In genomic region chr6:157211603-157212455, GRCh38 we compare ENCODE assay signal across 15 cellular contexts.
A peak's percentile ranks its signal among the peaks of the same experiment; 100 is the strongest.
DNase-seq lines count a peak whose midpoint lies in the region; ATAC-seq, FAIRE-seq and TF ChIP-seq lines count a peak whose summit lies in the region.
"Had no signal": no experiment of that assay in that cellular context is flagged by ENCODE, and none has a peak within 500 bp of the region (broad histone marks: within the 10 kb centered on the region; RNA-seq: fewer than 3 reads in every experiment).

No MANE protein-coding gene starts in this region.

- H3K36me3 ChIP-seq in right atrium auricular region = peaks cover 11% of the 10 kb centered on the region
- H3K36me3 ChIP-seq in H1 (ENCODE audit: control insufficient read depth in 2 of 4, insufficient read depth in 4 of 4, low read length in 3 of 4) = peaks cover 0 to 10% (median 1%) of the 10 kb centered on the region in 4 experiments; a peak in 5 of 8 replicates
- peaks cover 9 to 32% of the 10 kb centered on the region in 2 donors for H3K36me3 ChIP-seq in neuronal stem cell (replicated peaks in 1 of 2; ENCODE audit: control insufficient read depth in 2 of 2, insufficient read depth in 2 of 2, low read length in 2 of 2)
- no peaks in the 10 kb centered on the region for H3K36me3 ChIP-seq in PC-9 (ENCODE audit: low read depth)

- H4K91ac ChIP-seq in H1 (replicated peaks; ENCODE audit: insufficient read length, low read length) = no peak overlapping the region
- H4K91ac ChIP-seq in neuronal stem cell (ENCODE audit: low read depth, low read length, poor library complexity) = no peak overlapping the region

- H3K4me2 ChIP-seq in H1 (ENCODE audit: insufficient read depth in 1 of 2, low read depth in 2 of 2, low read length in 2 of 2) = no peak overlapping the region
- no peak overlapping the region for H3K4me2 ChIP-seq in neuronal stem cell (ENCODE audit: insufficient read depth, low read length, poor library complexity, severe bottlenecking)
- no peak overlapping the region for H3K4me2 ChIP-seq in PC-9
- H3K4me2 ChIP-seq: A549 had no signal

- H3K23ac ChIP-seq in H1 (ENCODE audit: insufficient read length) (no peak overlapping the region), neuronal stem cell (ENCODE audit: low read depth, low read length, poor library complexity) (peak overlapping the region; percentile 48)

- peaks cover 6% of the 10 kb centered on the region for H3K36me3 Mint-ChIP-seq in activated CD8-positive, alpha-beta T cell treated with anti-CD3 and anti-CD28 coated beads, Interleukin-2, amount 10 ng/mL, durations not matched to agents 7 days and 5 days (ENCODE audit: low read depth)
- H3K36me3 Mint-ChIP-seq in activated CD8-positive, alpha-beta memory T cell treated with anti-CD3 and anti-CD28 coated beads, Interleukin-2, amount 10 ng/mL, durations not matched to agents 7 days and 5 days = no peaks in the 10 kb centered on the region

- H2BK120ac ChIP-seq in H1 (replicated peaks; ENCODE audit: low read depth, low read length) (no peak overlapping the region), neuronal stem cell (ENCODE audit: low read depth, low read length) (no peak overlapping the region)

- H3K4me3 ChIP-seq in right atrium auricular region = no peak overlapping the region
- no peak overlapping the region for H3K4me3 ChIP-seq in H1 (ENCODE audit: extremely low read depth in 1 of 4, insufficient read depth in 2 of 4, low read depth in 3 of 4, low read length in 4 of 4)
- H3K4me3 ChIP-seq in neuronal stem cell (ENCODE audit: low read length in 2 of 2) = no peak overlapping the region
- H3K4me3 ChIP-seq in PC-9 = no peak overlapping the region
- H3K4me3 ChIP-seq: A549 had no signal

- H3K14ac ChIP-seq in H1 (ENCODE audit: insufficient read length) = no peak overlapping the region
- no peak overlapping the region for H3K14ac ChIP-seq in neuronal stem cell (ENCODE audit: low read length)

- H2AK5ac ChIP-seq in H1 (ENCODE audit: low read depth, low read length) (no peak overlapping the region), neuronal stem cell (ENCODE audit: low read depth, low read length) (no peak overlapping the region)

- H4K20me1 ChIP-seq in H1 (replicated peaks in 1 of 2; ENCODE audit: control insufficient read depth in 1 of 2, insufficient read depth in 2 of 2, low read length in 2 of 2) (peaks cover 0 to 2% of the 10 kb centered on the region in 2 experiments), PC-9 (ENCODE audit: insufficient read depth) (no peaks in the 10 kb centered on the region)

- H3K4ac ChIP-seq in H1 (replicated peaks; ENCODE audit: insufficient read length, low read depth, low read length) (no peak overlapping the region), neuronal stem cell (ENCODE audit: low read length) (no peak overlapping the region)

- no peak overlapping the region for H3K18ac ChIP-seq in H1 (ENCODE audit: extremely low read depth, low read length)
- peak overlapping the region; percentile 65 for H3K18ac ChIP-seq in neuronal stem cell (ENCODE audit: low read length)

- H3K4me3 Mint-ChIP-seq in activated CD8-positive, alpha-beta T cell treated with anti-CD3 and anti-CD28 coated beads, Interleukin-2, amount 10 ng/mL, durations not matched to agents 7 days and 5 days = no peak overlapping the region
- no peak overlapping the region for H3K4me3 Mint-ChIP-seq in activated CD8-positive, alpha-beta memory T cell treated with anti-CD3 and anti-CD28 coated beads, Interleukin-2, amount 10 ng/mL, durations not matched to agents 7 days and 5 days

- H2BK5ac ChIP-seq in H1 (ENCODE audit: low read depth, low read length) = no peak overlapping the region
- no peak overlapping the region for H2BK5ac ChIP-seq in neuronal stem cell (ENCODE audit: low read length)

- H3K27ac ChIP-seq in right atrium auricular region (no peak overlapping the region), H1 (ENCODE audit: low read depth, low read length) (no peak overlapping the region), neuronal stem cell (replicated peaks; ENCODE audit: low read length) (no peak overlapping the region), PC-9 (no peak overlapping the region)
- H3K27ac ChIP-seq: A549 had no signal

- no peaks in the 10 kb centered on the region for H3K4me1 Mint-ChIP-seq in activated CD8-positive, alpha-beta T cell treated with anti-CD3 and anti-CD28 coated beads, Interleukin-2, amount 10 ng/mL, durations not matched to agents 7 days and 5 days (ENCODE audit: low read depth)
- H3K4me1 Mint-ChIP-seq in activated CD8-positive, alpha-beta memory T cell treated with anti-CD3 and anti-CD28 coated beads, Interleukin-2, amount 10 ng/mL, durations not matched to agents 7 days and 5 days = peaks cover 3% of the 10 kb centered on the region

- TF ChIP-seq POLR2A in H1 (IDR thresholded peaks at IDR 0.05; ENCODE audit: control extremely low read depth in 1 of 2, low read depth in 2 of 2, low read length in 2 of 2) = no peak

- CTCF ChIA-PET in H1 (lab: Charles Lee; ENCODE audit: partially characterized antibody) = interaction anchor here (1.1 kb wide), 1 partner anchor 9 kb away, joined by 3 read pairs; no protein-coding TSS in a partner anchor
- CTCF ChIA-PET in activated CD8-positive, alpha-beta T cell treated with anti-CD3 and anti-CD28 coated beads, Interleukin-2, amount 10 ng/mL, durations not matched to agents 7 days and 5 days (lab: Charles Lee) = interaction anchor here (0.6 to 2.4 kb wide), 3 partner anchors 24 to 230 kb away, joined by 3 to 8 read pairs (median 4); no protein-coding TSS in a partner anchor
- CTCF ChIA-PET in activated CD8-positive, alpha-beta memory T cell treated with anti-CD3 and anti-CD28 coated beads, Interleukin-2, amount 10 ng/mL, durations not matched to agents 7 days and 5 days (lab: Charles Lee) = interaction anchor here (0.8 to 1.5 kb wide), 3 partner anchors 11 to 24 kb away, joined by 3 to 5 read pairs (median 4); no protein-coding TSS in a partner anchor
- CTCF ChIA-PET in PC-9 (lab: Charles Lee) = no interaction called here

- intact Hi-C loops in Right ventricle myocardium inferior (cut with DNase I) = no loop called here
- intact Hi-C loops in PC-9 (cut with micrococcal nuclease; ENCODE audit: unreplicated experiment) = no loop called here

- no peak overlapping the region for H2BK15ac ChIP-seq in H1 (ENCODE audit: low read length)
- H2BK15ac ChIP-seq in neuronal stem cell (ENCODE audit: low read length) = no peak overlapping the region

- H3K9me2 ChIP-seq in PC-9 (ENCODE audit: insufficient read depth) = no peaks in the 10 kb centered on the region

- H2BK12ac ChIP-seq in H1 (ENCODE audit: low read depth, low read length) = no peak overlapping the region
- H2BK12ac ChIP-seq in neuronal stem cell (ENCODE audit: low read length) = no peak overlapping the region

- DNase-seq in Right ventricle myocardium inferior (ENCODE audit: missing footprints) (peak; percentile 37), right atrium auricular region (ENCODE audit: low spot score) (no peak), NCI-H69 (lab: John Stamatoyannopoulos, UW) (peak; percentile 37), H1 (ENCODE audit: low read depth in 1 of 2, low spot score in 2 of 2) (peak in 1 of 2 experiments; percentile 43), neuronal stem cell (ENCODE audit: low spot score) (no peak), PC-9 (no peak)
- no peak for DNase-seq in activated CD8-positive, alpha-beta T cell treated with anti-CD3 and anti-CD28 coated beads, Interleukin-2, amount 10 ng/mL, durations not matched to agents 7 days and 5 days
- no peak for DNase-seq in activated CD8-positive, alpha-beta memory T cell treated with anti-CD3 and anti-CD28 coated beads, Interleukin-2, amount 10 ng/mL, durations not matched to agents 7 days and 5 days
- DNase-seq: H7, NCI-H1048, NCI-H1694, NCI-H2107, NCI-H446 treated with DMSO at 0.1 percent for 48 hours, NCI-H82 had no signal

- H4K5ac ChIP-seq in H1 (ENCODE audit: insufficient read length, low read depth, low read length) = no peak overlapping the region

- H3K27ac Mint-ChIP-seq in activated CD8-positive, alpha-beta T cell treated with anti-CD3 and anti-CD28 coated beads, Interleukin-2, amount 10 ng/mL, durations not matched to agents 7 days and 5 days = no peak overlapping the region
- H3K27ac Mint-ChIP-seq in activated CD8-positive, alpha-beta memory T cell treated with anti-CD3 and anti-CD28 coated beads, Interleukin-2, amount 10 ng/mL, durations not matched to agents 7 days and 5 days = no peak overlapping the region

- TF ChIP-seq EP300 in H1 (IDR thresholded peaks at IDR 0.05; ENCODE audit: borderline replicate concordance in 1 of 2, low read depth in 2 of 2, low read length in 2 of 2) = no peak

- H3K4me1 ChIP-seq in right atrium auricular region = no peaks in the 10 kb centered on the region
- H3K4me1 ChIP-seq in H1 (replicated peaks in 1 of 4; ENCODE audit: control insufficient read depth in 3 of 4, insufficient read depth in 4 of 4, low read length in 3 of 4) = no peaks in the 10 kb centered on the region
- no peaks in the 10 kb centered on the region for H3K4me1 ChIP-seq in neuronal stem cell (ENCODE audit: control insufficient read depth in 2 of 2, insufficient read depth in 1 of 2, low read depth in 1 of 2, low read length in 2 of 2)
- H3K4me1 ChIP-seq in PC-9 (replicated peaks; ENCODE audit: insufficient read depth) = no peaks in the 10 kb centered on the region
- H3K4me1 ChIP-seq: A549 had no signal

- H3K27me3 Mint-ChIP-seq in activated CD8-positive, alpha-beta T cell treated with anti-CD3 and anti-CD28 coated beads, Interleukin-2, amount 10 ng/mL, durations not matched to agents 7 days and 5 days (ENCODE audit: low read depth) = no peaks in the 10 kb centered on the region
- no peaks in the 10 kb centered on the region for H3K27me3 Mint-ChIP-seq in activated CD8-positive, alpha-beta memory T cell treated with anti-CD3 and anti-CD28 coated beads, Interleukin-2, amount 10 ng/mL, durations not matched to agents 7 days and 5 days

- no peaks in the 10 kb centered on the region for H3K9me3 Mint-ChIP-seq in activated CD8-positive, alpha-beta T cell treated with anti-CD3 and anti-CD28 coated beads, Interleukin-2, amount 10 ng/mL, durations not matched to agents 7 days and 5 days (ENCODE audit: insufficient read depth)
- H3K9me3 Mint-ChIP-seq in activated CD8-positive, alpha-beta memory T cell treated with anti-CD3 and anti-CD28 coated beads, Interleukin-2, amount 10 ng/mL, durations not matched to agents 7 days and 5 days (ENCODE audit: low read depth) = no peaks in the 10 kb centered on the region

- H3K23me2 ChIP-seq in H1 (ENCODE audit: low read depth, low read length) = no peaks in the 10 kb centered on the region

- no peak for ATAC-seq in Right ventricle myocardium inferior
- ATAC-seq in activated CD8-positive, alpha-beta T cell treated with anti-CD3 and anti-CD28 coated beads, Interleukin-2, amount 10 ng/mL, durations not matched to agents 7 days and 5 days = no peak
- no peak for ATAC-seq in activated CD8-positive, alpha-beta memory T cell treated with anti-CD3 and anti-CD28 coated beads, Interleukin-2, amount 10 ng/mL, durations not matched to agents 7 days and 5 days

- H4K8ac ChIP-seq in H1 (ENCODE audit: extremely low read depth, insufficient read depth, low read length) (peak overlapping the region; percentile 31; the same call in 1 of the 2 replicates), neuronal stem cell (ENCODE audit: low read depth, low read length) (no peak overlapping the region)

- TF ChIP-seq RAD21 in H1 (IDR thresholded peaks at IDR 0.05 in 1 of 2, conservative IDR thresholded peaks at IDR 0.05 in 1 of 2; ENCODE audit: low read depth in 2 of 2, low read length in 2 of 2) = no peak

- H3K9ac ChIP-seq in H1 (replicated peaks in 1 of 4; ENCODE audit: extremely low read depth in 1 of 4, low read depth in 3 of 4, low read length in 3 of 4) (no peak overlapping the region), neuronal stem cell (ENCODE audit: low read depth, low read length, poor library complexity) (no peak overlapping the region)

- no peak overlapping the region for H3K56ac ChIP-seq in H1 (replicated peaks; ENCODE audit: insufficient read length, low read depth, low read length)

- WGBS in H1 (ENCODE audit: extremely low coverage in 1 of 2, insufficient coverage in 1 of 2, insufficient read length in 1 of 2, insufficient replicate concordance in 2 of 2, low coverage in 1 of 2, low lambda C conversion rate in 2 of 2, missing lambda C conversion rate in 1 of 2), 2 experiments = 90% methylated on average over 11 of the region's 11 CpGs; no CpG with 5 or more reads in 1 of the 2 experiments
- WGBS in neuronal stem cell (ENCODE audit: extremely low coverage in 2 of 2, insufficient read length in 2 of 2, insufficient replicate concordance in 1 of 2), 2 donors = no CpG with 5 or more reads among the region's 11 CpGs

- POLR2A ChIA-PET in H1 (lab: Charles Lee; ENCODE audit: partially characterized antibody) = interaction anchor here (1.1 kb wide), 1 partner anchor 13 kb away, joined by 3 read pairs; no protein-coding TSS in a partner anchor
- POLR2A ChIA-PET in activated CD8-positive, alpha-beta T cell treated with anti-CD3 and anti-CD28 coated beads, Interleukin-2, amount 10 ng/mL, durations not matched to agents 7 days and 5 days (lab: Charles Lee) = no interaction called here
- POLR2A ChIA-PET in PC-9 (lab: Charles Lee; ENCODE audit: unreplicated experiment) = no interaction called here

- no peak overlapping the region for H2BK20ac ChIP-seq in H1 (ENCODE audit: low read length)

- BruUV-seq in PC-9 (replicated peaks; lab: Mats Ljungman, UMichigan) = no TSS peak

- H3K9me3 ChIP-seq in right atrium auricular region = no peaks in the 10 kb centered on the region
- no peaks in the 10 kb centered on the region for H3K9me3 ChIP-seq in H1 (ENCODE audit: insufficient read depth in 2 of 2, low read depth in 1 of 2, low read length in 1 of 2)
- H3K9me3 ChIP-seq in neuronal stem cell (replicated peaks in 1 of 2; ENCODE audit: control insufficient read depth in 2 of 2, insufficient read depth in 1 of 2, low read depth in 1 of 2, low read length in 2 of 2) = no peaks in the 10 kb centered on the region
- no peaks in the 10 kb centered on the region for H3K9me3 ChIP-seq in PC-9 (ENCODE audit: insufficient read depth, low read depth)
- H3K9me3 ChIP-seq: A549 had no signal

- H3K79me2 ChIP-seq in H1 (ENCODE audit: control insufficient read depth in 1 of 2, insufficient read depth in 2 of 2, low read length in 2 of 2) (no peaks in the 10 kb centered on the region), PC-9 (ENCODE audit: low read depth) (no peaks in the 10 kb centered on the region)

- H2AFZ ChIP-seq in H1 (ENCODE audit: low read length) = no peak overlapping the region
- H2AFZ ChIP-seq in neuronal stem cell (ENCODE audit: low read length) = no peak overlapping the region
- H2AFZ ChIP-seq in PC-9 = no peak overlapping the region

- no peak for FAIRE-seq in H1 (lab: Jason Lieb, UNC)
- FAIRE-seq: A549 had no signal

- TF ChIP-seq CTCF in right atrium auricular region (IDR thresholded peaks at IDR 0.05) (no peak), H1 (IDR thresholded peaks at IDR 0.05; ENCODE audit: control extremely low read depth in 1 of 3, insufficient read depth in 1 of 3, low read depth in 1 of 3, low read length in 3 of 3) (no peak), PC-9 (conservative IDR thresholded peaks at IDR 0.05) (no peak)

- H3K79me1 ChIP-seq in H1 (ENCODE audit: low read depth, low read length) (no peaks in the 10 kb centered on the region), neuronal stem cell (ENCODE audit: low read depth, low read length) (no peaks in the 10 kb centered on the region)

- H3K27me3 ChIP-seq in right atrium auricular region (no peaks in the 10 kb centered on the region), H1 (replicated peaks in 1 of 4; ENCODE audit: control insufficient read depth in 3 of 4, extremely low read depth in 1 of 4, insufficient read depth in 3 of 4, low read length in 3 of 4) (no peaks in the 10 kb centered on the region), neuronal stem cell (ENCODE audit: control insufficient read depth in 3 of 3, insufficient read depth in 3 of 3, low read depth in 1 of 3, low read length in 3 of 3) (no peaks in the 10 kb centered on the region), PC-9 (ENCODE audit: insufficient read depth, low read depth) (no peaks in the 10 kb centered on the region)

- H3F3A ChIP-seq in PC-9 (ENCODE audit: insufficient read depth, low read depth) = no peaks in the 10 kb centered on the region

Comparison
In these comparisons a context has a peak if more than half of its experiments do, and no peak if none do; other contexts are left out.
1. DNase-seq: peak in Right ventricle myocardium inferior (single experiment) and NCI-H69 (single experiment); none in right atrium auricular region (single experiment), neuronal stem cell (single experiment), activated CD8-positive, alpha-beta T cell treated with anti-CD3 and anti-CD28 coated beads, Interleukin-2, amount 10 ng/mL, durations not matched to agents 7 days and 5 days (single experiment), activated CD8-positive, alpha-beta memory T cell treated with anti-CD3 and anti-CD28 coated beads, Interleukin-2, amount 10 ng/mL, durations not matched to agents 7 days and 5 days (single experiment) and PC-9 (0 of 2).